19 cellular contexts compared by ENCODE assay signal in the genomic region with DNA sequence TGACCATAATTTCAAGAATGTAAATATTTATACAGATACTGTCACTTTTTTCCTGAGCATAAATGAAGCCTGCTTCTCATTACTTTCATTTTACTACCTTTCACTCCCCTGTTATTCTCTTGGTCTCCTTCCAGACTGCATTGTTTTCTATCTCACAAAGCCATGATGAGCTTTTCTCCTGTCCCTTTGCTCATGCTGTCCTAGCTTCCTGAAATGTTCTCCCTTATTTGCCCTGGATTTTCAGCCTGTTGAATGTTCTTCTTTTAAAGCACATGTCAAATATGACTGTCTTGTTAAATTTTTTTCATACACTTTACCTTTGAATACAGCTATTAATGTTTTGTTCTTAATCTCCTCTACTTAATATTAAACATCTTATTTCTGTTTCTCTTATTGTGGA.
"Had no signal": no experiment of that assay in that cellular context is flagged by ENCODE, and none has a peak within 500 bp of the region (broad histone marks: within the 10 kb centered on the region; RNA-seq: fewer than 3 reads in every experiment).

No MANE protein-coding gene starts in this region.

- DNase-seq: activated CD4-positive, alpha-beta T cell treated with anti-CD3 and anti-CD28 coated beads for 1 hour; activated CD4-positive, alpha-beta T cell treated with anti-CD3 and anti-CD28 coated beads, Interleukin-2, amount 50 U/mL, for 4 hours; activated naive CD4-positive, alpha-beta T cell; anterior cingulate cortex; body of pancreas; heart left ventricle; islet precursor cell; left cardiac atrium; posterior cingulate gyrus; sigmoid colon; stimulated activated CD4-positive, alpha-beta T cell treated with anti-CD3 and anti-CD28 coated beads, Interleukin-2, amount 100 ng/mL, for 48 hours; stimulated activated CD8-positive, alpha-beta memory T cell treated with anti-CD3 and anti-CD28 coated beads, Interleukin-4, amount 100 ng/mL, for 48 hours; stimulated activated naive CD4-positive, alpha-beta T cell; T-helper 1 cell; testis; trophoblast cell had no signal

- H3K4me3 ChIP-seq: body of pancreas, cardiac muscle cell, heart left ventricle, sigmoid colon, smooth muscle cell, testis, vagina had no signal

- H3K9me3 ChIP-seq: body of pancreas, sigmoid colon, testis, vagina had no signal

- H3K27ac ChIP-seq: body of pancreas, cardiac muscle cell, heart left ventricle, testis, vagina had no signal

- H3K27me3 ChIP-seq: body of pancreas, cardiac muscle cell, heart left ventricle, sigmoid colon, testis, vagina had no signal

- ATAC-seq: body of pancreas, heart left ventricle, left cardiac atrium had no signal

- H3K4me1 ChIP-seq: testis had no signal
